ENCODE assay signal across 26 cellular contexts in the genomic region with DNA sequence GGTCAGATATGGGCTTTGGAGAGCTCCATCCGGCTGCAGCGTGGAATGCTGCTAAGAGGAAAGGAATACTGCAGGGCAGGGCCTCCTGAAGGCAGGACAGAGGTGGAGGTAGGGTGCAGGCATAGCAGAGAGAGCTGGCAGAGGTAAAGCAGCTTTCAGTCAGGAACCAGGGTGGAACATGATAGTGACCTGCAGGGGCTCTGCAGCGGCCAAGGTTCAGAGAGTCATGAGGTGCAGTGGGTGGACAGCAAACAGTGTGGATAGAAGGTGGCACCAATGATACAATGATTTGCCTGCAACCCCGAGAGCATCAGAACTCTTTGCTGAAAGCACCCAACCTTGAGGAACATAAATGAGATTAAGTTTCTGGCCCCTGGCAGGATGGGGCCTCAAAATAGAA.
"Had no signal": no experiment of that assay in that cellular context is flagged by ENCODE, and none has a peak within 500 bp of the region (broad histone marks: within the 10 kb centered on the region; RNA-seq: fewer than 3 reads in every experiment).

No MANE protein-coding gene starts in this region.

- H3K36me3 ChIP-seq: ascending aorta, breast epithelium, cardiac muscle cell, colonic mucosa, esophagus squamous epithelium, gastroesophageal sphincter had no signal

- H3K4me3 ChIP-seq: ascending aorta, breast epithelium, cardiac muscle cell, colonic mucosa, esophagus squamous epithelium, gastroesophageal sphincter had no signal

- H3K9me3 ChIP-seq: ascending aorta, breast epithelium, colonic mucosa, esophagus squamous epithelium, gastroesophageal sphincter had no signal

- H3K27me3 ChIP-seq: ascending aorta, breast epithelium, colonic mucosa, esophagus squamous epithelium, gastroesophageal sphincter had no signal

- H3K27ac ChIP-seq: ascending aorta, breast epithelium, cardiac muscle cell, colonic mucosa, epithelial cell of prostate, esophagus squamous epithelium, gastroesophageal sphincter had no signal

- H3K4me1 ChIP-seq: ascending aorta, breast epithelium, colonic mucosa, esophagus squamous epithelium, gastroesophageal sphincter had no signal

- DNase-seq: activated CD4-positive, alpha-beta memory T cell treated with anti-CD3 and anti-CD28 coated beads for 36 hours; activated CD4-positive, alpha-beta T cell treated with anti-CD3 and anti-CD28 coated beads for 36 hours; activated CD4-positive, alpha-beta T cell treated with anti-CD3 and anti-CD28 coated beads, Interleukin-2, amount 10 ng/mL, durations not matched to agents 24 days and 14 days; activated CD4-positive, CD25-positive, alpha-beta regulatory T cell; activated CD4-positive, CD25-positive, alpha-beta regulatory T cell treated with anti-CD3 and anti-CD28 coated beads, Interleukin-2, amount 50 U/mL, for 72 hours; activated CD8-positive, alpha-beta memory T cell treated with anti-CD3 and anti-CD28 coated beads, Interleukin-2, amount 10 ng/mL, durations not matched to agents 7 days and 5 days; activated CD8-positive, alpha-beta memory T cell treated with anti-CD3 and anti-CD28 coated beads, Interleukin-2, amount 50 U/mL, for 4 hours; activated CD8-positive, alpha-beta T cell treated with anti-CD3 and anti-CD28 coated beads, Interleukin-2, amount 10 ng/mL, durations not matched to agents 7 days and 5 days; activated effector memory CD4-positive, alpha-beta T cell treated with anti-CD3 and anti-CD28 coated beads, Interleukin-2, amount 50 U/mL, for 16 hours; activated naive CD4-positive, alpha-beta T cell treated with anti-CD3 and anti-CD28 coated beads for 36 hours; activated naive CD8-positive, alpha-beta T cell treated with anti-CD3 and anti-CD28 coated beads, Interleukin-2, amount 10 ng/mL, durations not matched to agents 7 days and 5 days; activated T-cell treated with anti-CD3 and anti-CD28 coated beads, Interleukin-2, amount 50 U/mL, for 1 hour; activated T-cell treated with anti-CD3 and anti-CD28 coated beads, Interleukin-2, amount 50 U/mL, for 48 hours; central memory CD4-positive, alpha-beta T cell; cerebellar nuclear complex; colonic mucosa; effector CD8-positive, alpha-beta T cell; esophagus squamous epithelium; foreskin melanocyte; T-helper 2 cell had no signal

- ATAC-seq: activated CD4-positive, alpha-beta T cell treated with anti-CD3 and anti-CD28 coated beads for 36 hours; activated CD8-positive, alpha-beta memory T cell treated with anti-CD3 and anti-CD28 coated beads, Interleukin-2, amount 10 ng/mL, durations not matched to agents 7 days and 5 days; activated CD8-positive, alpha-beta T cell treated with anti-CD3 and anti-CD28 coated beads, Interleukin-2, amount 10 ng/mL, durations not matched to agents 7 days and 5 days; activated naive CD4-positive, alpha-beta T cell treated with anti-CD3 and anti-CD28 coated beads, Interleukin-2, amount 50 U/mL, for 72 hours; gastroesophageal sphincter had no signal
